ENCODE assay signal across 28 cellular contexts in genomic region chr6:11793277-11793676, GRCh38. TPM values are rescaled to one million over a fixed set of nuclear protein-coding genes. Genes with fewer than 3 reads are reported as not detected.
"Had no signal": no experiment of that assay in that cellular context is flagged by ENCODE, and none has a peak within 500 bp of the region (broad histone marks: within the 10 kb centered on the region; RNA-seq: fewer than 3 reads in every experiment).

No MANE protein-coding gene starts in this region.

- H3K4me1 Mint-ChIP-seq: activated naive CD4-positive, alpha-beta T cell treated with anti-CD3 and anti-CD28 coated beads, Interleukin-2, amount 50 U/mL, for 24 hours had no signal

- H3K27ac ChIP-seq: ascending aorta, body of pancreas, Peyer's patch, RWPE1, SJCRH30 had no signal

- ATAC-seq: activated CD4-positive, CD25-positive, alpha-beta regulatory T cell treated with anti-CD3 and anti-CD28 coated beads, Interleukin-2, amount 50 U/mL, for 24 hours; activated CD8-positive, alpha-beta T cell treated with anti-CD3 and anti-CD28 coated beads for 36 hours; body of pancreas had no signal

- H3K4me3 ChIP-seq: ascending aorta, body of pancreas, Peyer's patch, SJCRH30 had no signal

- DNase-seq: activated CD4-positive, alpha-beta T cell treated with anti-CD3 and anti-CD28 coated beads for 4 hours; activated CD8-positive, alpha-beta memory T cell treated with anti-CD3 and anti-CD28 coated beads, Interleukin-2, amount 50 U/mL, for 48 hours; activated CD8-positive, alpha-beta T cell treated with anti-CD3 and anti-CD28 coated beads for 36 hours; activated effector memory CD4-positive, alpha-beta T cell treated with Interleukin-2 at 50 U/mL for 16 hours; activated naive CD4-positive, alpha-beta T cell; activated T-cell treated with anti-CD3 and anti-CD28 coated beads, Interleukin-2, amount 50 U/mL, for 1 hour; amniotic stem cell; body of pancreas; central memory CD4-positive, alpha-beta T cell; Karpas-422; MM.1S; NCI-H1105 treated with DMSO at 0.1 percent for 48 hours; NCI-H1436 treated with DMSO at 0.1 percent for 48 hours; NCI-H187; NCI-H2081 treated with DMSO at 0.1 percent for 48 hours; NCI-H2227 treated with DMSO at 0.1 percent for 48 hours; NCI-H446 treated with DMSO at 0.1 percent for 48 hours; NCI-H526; NCI-H774; Peyer's patch; Right ventricle myocardium superior; SJCRH30; SK-N-SH; T-helper 1 cell had no signal

- H3K36me3 ChIP-seq: ascending aorta, Peyer's patch, SJCRH30 had no signal

- H3K27ac Mint-ChIP-seq: activated CD8-positive, alpha-beta T cell treated with anti-CD3 and anti-CD28 coated beads for 36 hours; activated naive CD4-positive, alpha-beta T cell treated with anti-CD3 and anti-CD28 coated beads, Interleukin-2, amount 50 U/mL, for 24 hours had no signal

- H3K27me3 Mint-ChIP-seq: activated CD8-positive, alpha-beta T cell treated with anti-CD3 and anti-CD28 coated beads for 36 hours; activated naive CD4-positive, alpha-beta T cell treated with anti-CD3 and anti-CD28 coated beads, Interleukin-2, amount 50 U/mL, for 24 hours had no signal

- H3K27me3 ChIP-seq: ascending aorta, body of pancreas, Peyer's patch, SJCRH30 had no signal

- H3K4me1 ChIP-seq: Peyer's patch, SJCRH30 had no signal

- H3K4me3 Mint-ChIP-seq: activated CD8-positive, alpha-beta T cell treated with anti-CD3 and anti-CD28 coated beads for 36 hours; activated naive CD4-positive, alpha-beta T cell treated with anti-CD3 and anti-CD28 coated beads, Interleukin-2, amount 50 U/mL, for 24 hours had no signal

- H3K9ac ChIP-seq: SK-N-SH had no signal

- H3K4me2 ChIP-seq: SK-N-SH had no signal

- H3K9me3 ChIP-seq: body of pancreas, Peyer's patch, SJCRH30 had no signal

RNA-seq across cellular contexts. Expression of gene ADTRP, which starts 14.7 kb away (rescaled TPM):
- total RNA-seq: ascending aorta, body of pancreas, Right ventricle myocardium superior, SJCRH30 had no signal
